15 cellular contexts compared by ENCODE assay signal in the genomic region with DNA sequence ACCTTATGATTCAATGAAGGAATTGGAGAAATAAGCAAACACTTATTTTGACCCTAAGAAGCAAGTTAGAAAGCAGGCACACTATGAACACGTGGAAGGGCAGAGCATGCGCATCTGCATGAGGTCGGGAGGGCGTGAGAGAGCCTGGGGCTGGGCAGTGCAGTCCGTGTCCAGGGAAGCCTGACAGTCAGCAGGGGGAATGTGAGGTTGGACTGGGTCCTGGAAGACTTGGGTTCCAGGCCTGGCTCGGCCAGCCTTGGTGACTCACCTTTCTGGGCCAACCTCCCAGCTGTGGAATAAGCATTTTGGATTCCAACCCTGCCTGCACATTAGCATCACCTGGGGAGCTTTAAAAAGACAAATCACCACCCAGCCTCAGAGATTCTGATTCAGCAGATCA. TPM values are rescaled to one million over a fixed set of nuclear protein-coding genes. Genes with fewer than 3 reads are reported as not detected.
DNase-seq lines count a peak whose midpoint lies in the region; ATAC-seq and TF ChIP-seq lines count a peak whose summit lies in the region.
"Had no signal": no experiment of that assay in that cellular context is flagged by ENCODE, and none has a peak within 500 bp of the region (broad histone marks: within the 10 kb centered on the region; RNA-seq: fewer than 3 reads in every experiment).

No MANE protein-coding gene starts in this region.

- H3K4me1 Mint-ChIP-seq in endodermal cell: no peaks in the 10 kb centered on the region
- H3K4me1 Mint-ChIP-seq: naive B cell had no signal

- no peak for TF ChIP-seq POLR2A in erythroblast (IDR thresholded peaks at IDR 0.05; ENCODE audit: low read length)

- peaks cover 58% of the 10 kb centered on the region for H3K27me3 Mint-ChIP-seq in endodermal cell (ENCODE audit: insufficient read depth)

- H3K27me3 ChIP-seq in thoracic aorta (replicated peaks; ENCODE audit: insufficient read depth) (no peaks in the 10 kb centered on the region), endodermal cell (ENCODE audit: control insufficient read depth, insufficient read depth, low read length, poor library complexity, severe bottlenecking) (peaks cover 35% of the 10 kb centered on the region)

- H3K27ac ChIP-seq in thoracic aorta (no peak overlapping the region), endodermal cell (ENCODE audit: low read depth, low read length) (no peak overlapping the region)
- H3K27ac ChIP-seq: cardiac muscle cell had no signal

- no peaks in the 10 kb centered on the region for H3K36me3 Mint-ChIP-seq in endodermal cell (ENCODE audit: low read depth)
- H3K36me3 Mint-ChIP-seq: naive B cell had no signal

- ATAC-seq in thoracic aorta (ENCODE audit: insufficient number of reproducible peaks, low FRiP score, low read depth) (peak; percentile 30), GM18873 (IDR thresholded peaks at IDR 0.05; ENCODE audit: low FRiP score, unreplicated experiment) (no peak), HG03045 (IDR thresholded peaks at IDR 0.05; ENCODE audit: unreplicated experiment) (no peak)

- no peak overlapping the region for H3K4me3 Mint-ChIP-seq in endodermal cell
- H3K4me3 Mint-ChIP-seq: naive B cell; T-helper 1 cell treated with Interleukin-12 subunit alpha and Interleukin-12 subunit beta and Interleukin-4 antibody, amounts not matched to agents 30 μg/mL and 1 μg/mL, for 36 hours had no signal

- no peaks in the 10 kb centered on the region for H3K9me3 ChIP-seq in thoracic aorta
- no peaks in the 10 kb centered on the region for H3K9me3 ChIP-seq in endodermal cell (ENCODE audit: control insufficient read depth, low read length)

- DNase-seq in H4 (ENCODE audit: low spot score) (peak; percentile 35), epithelial cell of proximal tubule (ENCODE audit: low read depth) (peak; percentile 27), kidney tubule cell (ENCODE audit: low spot score) (peak; percentile 67), thoracic aorta (ENCODE audit: low spot score) (peak; percentile 31), endodermal cell (no peak), erythroblast (lab: John Stamatoyannopoulos, UW) (no peak)
- DNase-seq: glutamatergic neuron, KG1, naive B cell, NCI-H510A had no signal

- TF ChIP-seq CTCF in epithelial cell of proximal tubule (conservative IDR thresholded peaks at IDR 0.05; ENCODE audit: low read depth, low read length): no peak
- no peak for TF ChIP-seq CTCF in thoracic aorta (IDR thresholded peaks at IDR 0.05)
- no peak for TF ChIP-seq CTCF in endodermal cell (conservative IDR thresholded peaks at IDR 0.05)

- H3K4me1 ChIP-seq in thoracic aorta (ENCODE audit: control insufficient read depth in 1 of 2, low read depth in 2 of 2) (peaks cover 0 to 12% of the 10 kb centered on the region in 2 donors), endodermal cell (ENCODE audit: control insufficient read depth, insufficient read depth, low read length) (no peaks in the 10 kb centered on the region)

- H3K36me3 ChIP-seq in thoracic aorta (no peaks in the 10 kb centered on the region), endodermal cell (ENCODE audit: control insufficient read depth, insufficient read depth, low read length) (no peaks in the 10 kb centered on the region)
- H3K36me3 ChIP-seq: cardiac muscle cell had no signal

- H3K4me3 ChIP-seq in epithelial cell of proximal tubule (ENCODE audit: low read depth, low read length): no peak overlapping the region
- H3K4me3 ChIP-seq in thoracic aorta: no peak overlapping the region
- H3K4me3 ChIP-seq in endodermal cell (ENCODE audit: low read length): no peak overlapping the region
- H3K4me3 ChIP-seq: cardiac muscle cell had no signal

- H3K9me3 Mint-ChIP-seq in endodermal cell: no peaks in the 10 kb centered on the region
- H3K9me3 Mint-ChIP-seq: naive B cell; T-helper 1 cell treated with Interleukin-12 subunit alpha and Interleukin-12 subunit beta and Interleukin-4 antibody, amounts not matched to agents 30 μg/mL and 1 μg/mL, for 36 hours had no signal

- WGBS in endodermal cell (ENCODE audit: insufficient coverage in 1 of 2, insufficient read length in 1 of 2), 2 experiments: 81 to 86% methylated on average over 6 of the region's 6 CpGs

- no peak overlapping the region for H3K27ac Mint-ChIP-seq in endodermal cell
- H3K27ac Mint-ChIP-seq: naive B cell; T-helper 1 cell treated with Interleukin-12 subunit alpha and Interleukin-12 subunit beta and Interleukin-4 antibody, amounts not matched to agents 30 μg/mL and 1 μg/mL, for 36 hours had no signal

- H3K9ac ChIP-seq in endodermal cell (ENCODE audit: extremely low read depth, low read length, poor library complexity, severe bottlenecking): no peak overlapping the region

RNA-seq across cellular contexts. Expression of a gene that starts 26.6 kb away (rescaled TPM):
- total RNA-seq in H4 (2014; rRNA removed; shearing (Covaris generic)): not detected in 2 replicates
- total RNA-seq in epithelial cell of proximal tubule: not detected in 2 replicates
- total RNA-seq in thoracic aorta: under 1 TPM in 1 of 2 donors, not detected in 1; 0.68 TPM
- total RNA-seq in endodermal cell: 1 to 10 TPM in 1 of 2 donors, under 1 TPM in 1; 0.13 to 1.6 TPM
- 5.7 TPM for polyA plus RNA-seq in endodermal cell (2013, experiment 1 of 2)
- polyA plus RNA-seq in endodermal cell (2013, experiment 2 of 2): 5.8 TPM
- total RNA-seq: cardiac muscle cell, temporal lobe had no signal
- polyA plus RNA-seq: cardiac muscle cell had no signal

Comparison
In these comparisons a context has a peak if more than half of its experiments do, and no peak if none do; other contexts are left out.
1. DNase-seq: peak in H4 (single experiment), epithelial cell of proximal tubule (single experiment), kidney tubule cell (single experiment) and thoracic aorta (single experiment); none in endodermal cell (single experiment) and erythroblast (0 of 2).